Comparison of ENCODE assay signal across 22 cellular contexts in the genomic region with DNA sequence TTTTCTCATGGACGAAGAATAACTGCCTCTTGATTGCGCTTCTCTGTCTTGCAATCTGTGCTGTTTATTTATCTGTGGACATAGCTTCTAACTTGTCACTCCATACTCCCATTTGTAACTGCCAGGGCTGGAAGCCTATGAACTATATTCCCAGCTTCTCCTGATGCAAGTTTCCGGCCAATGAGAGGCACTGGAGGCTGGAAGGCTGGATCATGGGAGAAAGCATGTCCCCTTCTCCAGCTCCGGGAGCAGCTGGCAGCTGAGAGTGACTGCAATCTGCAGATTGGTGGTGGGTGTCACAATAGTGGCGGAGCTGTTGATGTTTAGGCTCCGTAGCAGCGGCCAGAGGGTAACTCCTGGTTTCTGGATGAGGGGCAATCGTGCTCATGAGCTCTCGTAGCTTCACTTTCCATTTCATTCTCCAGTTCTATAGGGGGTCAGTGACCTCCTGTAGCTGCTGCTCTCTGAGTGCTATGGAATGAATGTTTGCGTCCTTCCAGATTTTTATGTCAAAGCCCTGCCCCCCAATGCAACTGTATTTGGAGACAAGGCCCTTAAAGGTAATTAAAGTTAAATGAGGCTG.
"Had no signal": no experiment of that assay in that cellular context is flagged by ENCODE, and none has a peak within 500 bp of the region (broad histone marks: within the 10 kb centered on the region; RNA-seq: fewer than 3 reads in every experiment).

No MANE protein-coding gene starts in this region.

- H3K4me3 ChIP-seq: cardiac muscle cell, left lung, psoas muscle, suprapubic skin, vagina had no signal

- H3K9me3 ChIP-seq: left lung, psoas muscle, suprapubic skin, vagina had no signal

- H3K36me3 ChIP-seq: cardiac muscle cell, left lung, suprapubic skin, vagina had no signal

- ATAC-seq: activated CD8-positive, alpha-beta T cell treated with anti-CD3 and anti-CD28 coated beads, Interleukin-2, amount 10 ng/mL, durations not matched to agents 7 days and 5 days; activated naive CD8-positive, alpha-beta T cell treated with anti-CD3 and anti-CD28 coated beads, Interleukin-2, amount 50 U/mL, for 24 hours; foreskin keratinocyte; left lung; psoas muscle; right cardiac atrium had no signal

- DNase-seq: activated CD4-positive, alpha-beta T cell treated with anti-CD3 and anti-CD28 coated beads, Interleukin-2, amount 10 ng/mL, durations not matched to agents 7 days and 5 days; activated CD4-positive, CD25-positive, alpha-beta regulatory T cell; activated naive CD4-positive, alpha-beta T cell treated with anti-CD3 and anti-CD28 coated beads for 36 hours; activated naive CD8-positive, alpha-beta T cell treated with anti-CD3 and anti-CD28 coated beads, Interleukin-2, amount 50 U/mL, for 24 hours; activated T-cell treated with anti-CD3 and anti-CD28 coated beads, Interleukin-2, amount 50 U/mL, for 24 hours; foreskin keratinocyte; glutamatergic neuron; hippocampal formation; left lung; mammary epithelial cell; psoas muscle; small intestine; stimulated activated CD4-positive, alpha-beta T cell treated with anti-CD3 and anti-CD28 coated beads, Interleukin-15, amount 100 ng/mL, for 24 hours; stimulated activated CD4-positive, alpha-beta T cell treated with anti-CD3 and anti-CD28 coated beads, Interleukin-2, amount 100 ng/mL, for 48 hours; T1000; trophoblast cell had no signal

- H3K4me1 ChIP-seq: foreskin keratinocyte, vagina had no signal

- H3K27ac ChIP-seq: cardiac muscle cell, epithelial cell of prostate, foreskin keratinocyte, left lung, psoas muscle, suprapubic skin, vagina had no signal

- H3K27me3 ChIP-seq: cardiac muscle cell, vagina had no signal
